20 cellular contexts compared by ENCODE assay signal in genomic region chr12:49038291-49038955, GRCh38. TPM values are rescaled to one million over a fixed set of nuclear protein-coding genes. Genes with fewer than 3 reads are reported as not detected.
"Had no signal": no experiment of that assay in that cellular context is flagged by ENCODE, and none has a peak within 500 bp of the region (broad histone marks: within the 10 kb centered on the region; RNA-seq: fewer than 3 reads in every experiment).

No MANE protein-coding gene starts in this region.

- ATAC-seq: effector memory CD8-positive, alpha-beta T cell; foreskin keratinocyte; left colon; naive thymus-derived CD4-positive, alpha-beta T cell; sciatic nerve; stimulated activated naive CD8-positive, alpha-beta T cell treated with anti-CD3 and anti-CD28 coated beads, Interleukin-15, amount 100 ng/mL, for 72 hours had no signal

- H3K27me3 ChIP-seq: cardiac muscle cell, foreskin keratinocyte, hepatocyte, ovary, suprapubic skin, transverse colon had no signal

- DNase-seq: activated CD4-positive, alpha-beta T cell treated with anti-CD3 and anti-CD28 coated beads, Interleukin-2, amount 50 U/mL, for 48 hours; activated naive CD4-positive, alpha-beta T cell; activated naive CD8-positive, alpha-beta T cell treated with anti-CD3 and anti-CD28 coated beads for 36 hours; activated T-cell treated with anti-CD3 and anti-CD28 coated beads for 4 hours; amniotic stem cell; effector memory CD8-positive, alpha-beta T cell; foreskin keratinocyte; naive thymus-derived CD4-positive, alpha-beta T cell; stimulated activated CD4-positive, alpha-beta T cell treated with anti-CD3 and anti-CD28 coated beads, Interleukin-4, amount 100 ng/mL, for 1 hour; stimulated activated naive CD8-positive, alpha-beta T cell treated with anti-CD3 and anti-CD28 coated beads, Interleukin-15, amount 100 ng/mL, for 72 hours; transverse colon; WERI-Rb-1 had no signal

- H3K79me2 ChIP-seq: hepatocyte had no signal

- H3K4me1 ChIP-seq: foreskin keratinocyte, suprapubic skin, transverse colon had no signal

- H3K4me3 Mint-ChIP-seq: activated naive CD8-positive, alpha-beta T cell treated with anti-CD3 and anti-CD28 coated beads for 36 hours; effector memory CD8-positive, alpha-beta T cell; memory B cell; naive thymus-derived CD4-positive, alpha-beta T cell; stimulated activated naive CD8-positive, alpha-beta T cell treated with anti-CD3 and anti-CD28 coated beads, Interleukin-15, amount 100 ng/mL, for 72 hours had no signal

- H3K36me3 ChIP-seq: ovary had no signal

- H3K9me3 Mint-ChIP-seq: activated naive CD8-positive, alpha-beta T cell treated with anti-CD3 and anti-CD28 coated beads for 36 hours; effector memory CD8-positive, alpha-beta T cell; memory B cell; naive thymus-derived CD4-positive, alpha-beta T cell; stimulated activated naive CD8-positive, alpha-beta T cell treated with anti-CD3 and anti-CD28 coated beads, Interleukin-15, amount 100 ng/mL, for 72 hours had no signal

- H3K4me3 ChIP-seq: cardiac muscle cell, hepatocyte, ovary, smooth muscle cell, suprapubic skin, transverse colon had no signal

- H2AFZ ChIP-seq: hepatocyte had no signal

- H3K27ac Mint-ChIP-seq: activated naive CD8-positive, alpha-beta T cell treated with anti-CD3 and anti-CD28 coated beads for 36 hours; memory B cell had no signal

- H3K4me1 Mint-ChIP-seq: activated naive CD8-positive, alpha-beta T cell treated with anti-CD3 and anti-CD28 coated beads for 36 hours; stimulated activated naive CD8-positive, alpha-beta T cell treated with anti-CD3 and anti-CD28 coated beads, Interleukin-15, amount 100 ng/mL, for 72 hours had no signal

- H3K9me3 ChIP-seq: ovary, suprapubic skin, transverse colon had no signal

- H3K4me2 ChIP-seq: hepatocyte, smooth muscle cell had no signal

- H3K27ac ChIP-seq: cardiac muscle cell, foreskin keratinocyte, hepatocyte, ovary, suprapubic skin, transverse colon, WERI-Rb-1 had no signal

- H3K27me3 Mint-ChIP-seq: activated naive CD8-positive, alpha-beta T cell treated with anti-CD3 and anti-CD28 coated beads for 36 hours; effector memory CD8-positive, alpha-beta T cell; memory B cell; naive thymus-derived CD4-positive, alpha-beta T cell; stimulated activated naive CD8-positive, alpha-beta T cell treated with anti-CD3 and anti-CD28 coated beads, Interleukin-15, amount 100 ng/mL, for 72 hours had no signal

RNA-seq across cellular contexts. Expression of gene RHEBL1, which starts 31.4 kb away (rescaled TPM):
- total RNA-seq: left colon, transverse colon had no signal
- polyA plus RNA-seq: hepatocyte had no signal

RNA-seq across cellular contexts. Expression of gene DDN, which starts 39.2 kb away (rescaled TPM):
- total RNA-seq: sciatic nerve had no signal
- polyA plus RNA-seq: hepatocyte; naive thymus-derived CD4-positive, alpha-beta T cell had no signal

RNA-seq across cellular contexts. Expression of gene DHH, which starts 56.2 kb away (rescaled TPM):
- total RNA-seq: activated naive CD8-positive, alpha-beta T cell treated with anti-CD3 and anti-CD28 coated beads for 36 hours; foreskin keratinocyte; hepatocyte had no signal
- polyA plus RNA-seq: cardiac muscle cell; foreskin keratinocyte; hepatocyte; naive thymus-derived CD4-positive, alpha-beta T cell; smooth muscle cell had no signal
